Comparison of ENCODE assay signal across 19 cellular contexts in genomic region chr4:41041541-41041940, GRCh38.
"Had no signal": no experiment of that assay in that cellular context is flagged by ENCODE, and none has a peak within 500 bp of the region (broad histone marks: within the 10 kb centered on the region; RNA-seq: fewer than 3 reads in every experiment).

No MANE protein-coding gene starts in this region.

- H3K36me3 ChIP-seq: esophagus muscularis mucosa, gastrocnemius medialis, heart right ventricle, left lung, lower lobe of right lung had no signal

- H3K9me3 ChIP-seq: gastrocnemius medialis had no signal

- H3K27ac ChIP-seq: coronary artery, dorsolateral prefrontal cortex, esophagus muscularis mucosa, gastrocnemius medialis, heart right ventricle, left lung, lower lobe of right lung had no signal

- DNase-seq: dermis blood vessel endothelial cell; dorsolateral prefrontal cortex; effector CD4-positive, alpha-beta T cell; effector memory CD4-positive, alpha-beta T cell; foreskin fibroblast; foreskin melanocyte; gastrocnemius medialis; glutamatergic neuron; head of caudate nucleus; heart right ventricle; hippocampal formation; left cardiac atrium; left lung; left ventricle myocardium superior; lower lobe of right lung; mesenchymal stem cell; midbrain had no signal

- H3K4me1 ChIP-seq: esophagus muscularis mucosa, gastrocnemius medialis, left lung, lower lobe of right lung had no signal

- H3K27me3 ChIP-seq: dorsolateral prefrontal cortex, esophagus muscularis mucosa, gastrocnemius medialis, heart right ventricle, left lung had no signal

- H3K4me3 ChIP-seq: coronary artery, dorsolateral prefrontal cortex, esophagus muscularis mucosa, gastrocnemius medialis, heart right ventricle, left lung, lower lobe of right lung had no signal
